Comparison of ENCODE assay signal across 12 cellular contexts in genomic region chr1:219177363-219177762, GRCh38. TPM values are rescaled to one million over a fixed set of nuclear protein-coding genes. Genes with fewer than 3 reads are reported as not detected.
DNase-seq lines count a peak whose midpoint lies in the region; ATAC-seq and TF ChIP-seq lines count a peak whose summit lies in the region.
"Had no signal": no experiment of that assay in that cellular context is flagged by ENCODE, and none has a peak within 500 bp of the region (broad histone marks: within the 10 kb centered on the region; RNA-seq: fewer than 3 reads in every experiment).

No MANE protein-coding gene starts in this region.

- no peaks in the 10 kb centered on the region for H3K27me3 Mint-ChIP-seq in type B pancreatic cell

- ATAC-seq in HG02870 (IDR thresholded peaks at IDR 0.05; ENCODE audit: unreplicated experiment), result peak; percentile 26
- ATAC-seq in Panc1, result no peak

- DNase-seq in NCI-H2196 (lab: John Stamatoyannopoulos, UW; ENCODE audit: unreplicated experiment), result peak; percentile 20
- no peak for DNase-seq in NCI-H2196 treated with DMSO at 0.1 percent for 48 hours (lab: John Stamatoyannopoulos, UW; ENCODE audit: unreplicated experiment)
- no peak for DNase-seq in Panc1 (ENCODE audit: low read depth, low spot score)
- no peak for DNase-seq in type B pancreatic cell (ENCODE audit: extremely low spot score, unreplicated experiment)
- no peak for DNase-seq in D341Med (ENCODE audit: low spot score)
- DNase-seq in NCI-H82 treated with DMSO at 0.1 percent for 48 hours (lab: John Stamatoyannopoulos, UW; ENCODE audit: unreplicated experiment), result no peak
- no peak for DNase-seq in amygdala (lab: John Stamatoyannopoulos, UW)
- DNase-seq: NCI-H524 treated with DMSO at 0.1 percent for 48 hours, stomach had no signal

- no TSS peak for BruUV-seq in Panc1 (replicated peaks; lab: Mats Ljungman, UMichigan)

- in situ Hi-C loops in Panc1 (cut with HindIII; ENCODE audit: low pct_unique_long_range_greater_than_20kb, low sequenced_read_pairs), result no loop called here

- H3K9me3 Mint-ChIP-seq in type B pancreatic cell, result no peaks in the 10 kb centered on the region

- H3K4me1 Mint-ChIP-seq in type B pancreatic cell (ENCODE audit: unreplicated experiment), result peaks cover 30% of the 10 kb centered on the region

- no peak for TF ChIP-seq CTCF in Panc1 (IDR thresholded peaks at IDR 0.05)
- TF ChIP-seq CTCF in type B pancreatic cell (conservative IDR thresholded peaks at IDR 0.05), result no peak

- H3K4me3 Mint-ChIP-seq in type B pancreatic cell, result peak overlapping the region; percentile 9

- CTCF ChIA-PET in Panc1 (lab: Charles Lee), result no interaction called here

- no peak overlapping the region for H3K4me3 ChIP-seq in Panc1 (ENCODE audit: low read depth in 2 of 2, low read length in 2 of 2)
- H3K4me3 ChIP-seq: lung, skin epidermis, stomach had no signal

- H3K36me3 ChIP-seq in Panc1 (ENCODE audit: control insufficient read depth, insufficient read depth, low read length), result peaks cover 14% of the 10 kb centered on the region

- POLR2A ChIA-PET in Panc1 (lab: Charles Lee), result no interaction called here

- H3K36me3 Mint-ChIP-seq in type B pancreatic cell, result peaks cover 25% of the 10 kb centered on the region

- no peak overlapping the region for H3K27ac Mint-ChIP-seq in type B pancreatic cell

- no peaks in the 10 kb centered on the region for H3K9me3 ChIP-seq in Panc1 (ENCODE audit: control insufficient read depth, insufficient read depth, low read depth, low read length)
- H3K9me3 ChIP-seq: stomach had no signal

- H3K27me3 ChIP-seq in Panc1 (ENCODE audit: control insufficient read depth, insufficient read depth, low read length), result no peaks in the 10 kb centered on the region
- H3K27me3 ChIP-seq: stomach had no signal

- peak overlapping the region; percentile 9; the same call in 1 of the 2 replicates for H3K27ac ChIP-seq in Panc1 (ENCODE audit: low read length)

- intact Hi-C loops in Panc1 (cut with micrococcal nuclease; ENCODE audit: unreplicated experiment), result no loop called here

- H3K4me1 ChIP-seq in Panc1 (ENCODE audit: control insufficient read depth, insufficient read depth, low read length), result peaks cover 15% of the 10 kb centered on the region; the same call in 1 of the 2 replicates

RNA-seq across cellular contexts. Expression of gene LYPLAL1, which starts 3.7 kb away (rescaled TPM):
- 41.3 TPM for total RNA-seq in Panc1 (2021; ENCODE audit: unreplicated experiment)
- 30.2 TPM for polyA plus RNA-seq in Panc1 (2012; ENCODE audit: insufficient read length)
- total RNA-seq in type B pancreatic cell (ENCODE audit: low replicate concordance), result 25.7 and 29.7 TPM in 2 replicates
